In genomic region chr6:92026878-92027277, GRCh38 we compare ENCODE assay signal across 26 cellular contexts.
DNase-seq lines count a peak whose midpoint lies in the region; ATAC-seq, FAIRE-seq and TF ChIP-seq lines count a peak whose summit lies in the region.
"Had no signal": no experiment of that assay in that cellular context is flagged by ENCODE, and none has a peak within 500 bp of the region (broad histone marks: within the 10 kb centered on the region; RNA-seq: fewer than 3 reads in every experiment).

No MANE protein-coding gene starts in this region.

- peaks cover 2% of the 10 kb centered on the region for H3K9me3 Mint-ChIP-seq in neural crest cell

- WGBS in HepG2 (ENCODE audit: low lambda C conversion rate) = 10% methylated on average over 1 of the region's 1 CpG
- 64% methylated on average over 1 of the region's 1 CpG for WGBS in right lobe of liver (ENCODE audit: insufficient coverage, low coverage, low lambda C conversion rate, missing lambda C conversion rate)
- 0% methylated on average over 1 of the region's 1 CpG for WGBS in K562 (ENCODE audit: insufficient coverage, low coverage, missing lambda C conversion rate)

- H3K9me3 ChIP-seq in HepG2 (ENCODE audit: low read length) = no peaks in the 10 kb centered on the region
- no peaks in the 10 kb centered on the region for H3K9me3 ChIP-seq in right lobe of liver
- no peaks in the 10 kb centered on the region for H3K9me3 ChIP-seq in K562 (replicated peaks; ENCODE audit: control insufficient read depth, insufficient read depth, low read depth, low read length)
- H3K9me3 ChIP-seq: BE2C, BLaER1 had no signal

- H2AFZ ChIP-seq in HepG2 (ENCODE audit: low read length) (no peak overlapping the region), K562 (ENCODE audit: low read depth, low read length) (no peak overlapping the region)

- H3K79me2 ChIP-seq in HepG2 (ENCODE audit: insufficient read depth, low read length) (no peaks in the 10 kb centered on the region), K562 (ENCODE audit: control insufficient read depth, insufficient read depth, low read length) (no peaks in the 10 kb centered on the region)

- H3K4me1 ChIP-seq in HepG2 (ENCODE audit: insufficient read depth, low read length) = no peaks in the 10 kb centered on the region
- H3K4me1 ChIP-seq in right lobe of liver = no peaks in the 10 kb centered on the region
- H3K4me1 ChIP-seq in K562 (replicated peaks in 1 of 2; ENCODE audit: control insufficient read depth in 2 of 2, insufficient read depth in 2 of 2, low read length in 2 of 2) = no peaks in the 10 kb centered on the region
- H3K4me1 ChIP-seq: BLaER1 had no signal

- no peak for TF ChIP-seq CTCF in HepG2 (CRISPR knock-in tag; IDR thresholded peaks at IDR 0.05)
- no peak for TF ChIP-seq CTCF in right lobe of liver (IDR thresholded peaks at IDR 0.05)
- no peak for TF ChIP-seq CTCF in K562 (IDR thresholded peaks at IDR 0.05 in 2 of 3, conservative IDR thresholded peaks at IDR 0.05 in 1 of 3; ENCODE audit: insufficient read depth in 2 of 3, low read depth in 1 of 3, low read length in 3 of 3)
- TF ChIP-seq CTCF in neural crest cell (conservative IDR thresholded peaks at IDR 0.05) = no peak

- H3K9me1 ChIP-seq in K562 (ENCODE audit: control insufficient read depth, insufficient read depth, low read length) = no peaks in the 10 kb centered on the region

- no peak for TF ChIP-seq RAD21 in HepG2 (CRISPR knock-in tag; IDR thresholded peaks at IDR 0.05)
- TF ChIP-seq RAD21 in K562 (CRISPR knock-in tag; conservative IDR thresholded peaks at IDR 0.05 in 1 of 2, IDR thresholded peaks at IDR 0.05 in 1 of 2) = no peak

- no peak overlapping the region for H3K4me3 ChIP-seq in HepG2 (replicated peaks in 1 of 3; ENCODE audit: insufficient read depth in 1 of 3, low read depth in 2 of 3, low read length in 3 of 3)
- H3K4me3 ChIP-seq in right lobe of liver = no peak overlapping the region
- H3K4me3 ChIP-seq in K562 = no peak overlapping the region
- H3K4me3 ChIP-seq: BLaER1, GM12878 had no signal

- DNase-seq in HepG2 (ENCODE audit: low spot score) = no peak
- no peak for DNase-seq in right lobe of liver
- DNase-seq in K562 (ENCODE audit: extremely low read depth in 1 of 4, low spot score in 3 of 4) = no peak
- DNase-seq in neural crest cell (ENCODE audit: low read depth, low spot score) = no peak
- DNase-seq in activated gamma-delta T cell treated with Interleukin-2 at 50 U/mL for 16 hours = no peak
- DNase-seq: ACHN; BE2C; C1 segment of cervical spinal cord; CD4-positive, alpha-beta memory T cell; CD4-positive, CD25-positive, alpha-beta regulatory T cell; CD8-positive, alpha-beta memory T cell; COR-L47; DMS 273 treated with DMSO at 0.1 percent for 48 hours; DMS153; DMS53; DMS79; DND-41; EL; GDM1 had no signal

- BruUV-seq in HepG2 (replicated peaks; lab: Mats Ljungman, UMichigan) = no TSS peak
- no TSS peak for BruUV-seq in K562 (replicated peaks; lab: Mats Ljungman, UMichigan)

- intact Hi-C loops in HepG2 (cut with micrococcal nuclease; ENCODE audit: unreplicated experiment) (no loop called here), right lobe of liver (cut with DNase I) (no loop called here), K562 (cut with micrococcal nuclease) (no loop called here)

- POLR2A ChIA-PET in HepG2 (lab: Yijun Ruan, JAX) = no interaction called here
- POLR2A ChIA-PET in K562 (lab: Yijun Ruan, JAX) = no interaction called here

- H3K27me3 ChIP-seq in HepG2 (ENCODE audit: control insufficient read depth in 1 of 2, insufficient read depth in 2 of 2, low read length in 2 of 2) = no peaks in the 10 kb centered on the region; a peak in 1 of 5 replicates
- no peaks in the 10 kb centered on the region for H3K27me3 ChIP-seq in right lobe of liver
- no peaks in the 10 kb centered on the region for H3K27me3 ChIP-seq in K562 (ENCODE audit: control insufficient read depth in 2 of 2, insufficient read depth in 2 of 2, low read length in 2 of 2)
- H3K27me3 ChIP-seq: BE2C, BLaER1 had no signal

- TF ChIP-seq POLR2A in HepG2 (IDR thresholded peaks at IDR 0.05; ENCODE audit: insufficient read depth in 1 of 2, low read depth in 2 of 2, low read length in 2 of 2) (no peak), right lobe of liver (IDR thresholded peaks at IDR 0.05) (no peak), K562 (conservative IDR thresholded peaks at IDR 0.05) (no peak)

- TF ChIP-seq EP300 in HepG2 (IDR thresholded peaks at IDR 0.05; ENCODE audit: low read depth in 2 of 2, low read length in 2 of 2) = no peak
- TF ChIP-seq EP300 in HepG2 (CRISPR knock-in tag; IDR thresholded peaks at IDR 0.05; ENCODE audit: borderline replicate concordance) = no peak
- no peak for TF ChIP-seq EP300 in K562 (IDR thresholded peaks at IDR 0.05; ENCODE audit: low read length)

- no peaks in the 10 kb centered on the region for H4K20me1 ChIP-seq in HepG2 (ENCODE audit: insufficient read depth, low read length)
- no peaks in the 10 kb centered on the region for H4K20me1 ChIP-seq in K562 (replicated peaks; ENCODE audit: control insufficient read depth, insufficient read depth, low read length)
- H4K20me1 ChIP-seq: BLaER1 had no signal

- peak overlapping the region; percentile 15 for H3K27ac Mint-ChIP-seq in neural crest cell (ENCODE audit: unreplicated experiment)
- H3K27ac Mint-ChIP-seq: CD14-positive monocyte; CD4-positive, alpha-beta memory T cell; CD4-positive, CD25-positive, alpha-beta regulatory T cell; CD8-positive, alpha-beta memory T cell had no signal

- no peak for ATAC-seq in HepG2
- ATAC-seq in right lobe of liver = no peak
- ATAC-seq in K562 = no peak
- no peak for ATAC-seq in HG03108 (IDR thresholded peaks at IDR 0.05; ENCODE audit: unreplicated experiment)
- ATAC-seq: GM12878 had no signal

- H3K27ac ChIP-seq in HepG2 (ENCODE audit: extremely low read length, insufficient read depth, low read length) (no peak overlapping the region), right lobe of liver (no peak overlapping the region), K562 (ENCODE audit: extremely low read depth, low read depth, low read length) (no peak overlapping the region)
- H3K27ac ChIP-seq: 22Rv1, BLaER1 had no signal

- no peaks in the 10 kb centered on the region for H3K36me3 Mint-ChIP-seq in neural crest cell (ENCODE audit: low read depth)
- H3K36me3 Mint-ChIP-seq: CD14-positive monocyte; CD4-positive, alpha-beta memory T cell; CD4-positive, CD25-positive, alpha-beta regulatory T cell; CD8-positive, alpha-beta memory T cell had no signal

- H3K4me1 Mint-ChIP-seq in neural crest cell = no peaks in the 10 kb centered on the region
- H3K4me1 Mint-ChIP-seq: CD14-positive monocyte; CD4-positive, alpha-beta memory T cell; CD4-positive, CD25-positive, alpha-beta regulatory T cell; CD8-positive, alpha-beta memory T cell had no signal

- no peaks in the 10 kb centered on the region for H3K27me3 Mint-ChIP-seq in neural crest cell (ENCODE audit: low read depth)
- H3K27me3 Mint-ChIP-seq: CD4-positive, alpha-beta memory T cell; CD4-positive, CD25-positive, alpha-beta regulatory T cell; CD8-positive, alpha-beta memory T cell had no signal

- H3K36me3 ChIP-seq in HepG2 (replicated peaks in 1 of 2; ENCODE audit: control insufficient read depth in 1 of 2, insufficient read depth in 2 of 2, low read length in 2 of 2) (no peaks in the 10 kb centered on the region), right lobe of liver (no peaks in the 10 kb centered on the region), K562 (ENCODE audit: control insufficient read depth, insufficient read depth, low read length) (no peaks in the 10 kb centered on the region)
- H3K36me3 ChIP-seq: BE2C, BLaER1 had no signal

- in situ Hi-C loops in HepG2 (cut with HindIII; ENCODE audit: extremely low pct_ligation_motif_present, low pct_unique_long_range_greater_than_20kb) (no loop called here), K562 (cut with MboI) (no loop called here)

- no peak overlapping the region for H3K4me3 Mint-ChIP-seq in neural crest cell
- H3K4me3 Mint-ChIP-seq: CD14-positive monocyte; CD4-positive, alpha-beta memory T cell; CD4-positive, CD25-positive, alpha-beta regulatory T cell; CD8-positive, alpha-beta memory T cell had no signal

- CTCF ChIA-PET in HepG2 (lab: Yijun Ruan, JAX; ENCODE audit: low intra/inter-chr PET ratio, low total read pairs) (no interaction called here), K562 (lab: Yijun Ruan, JAX; ENCODE audit: low intra/inter-chr PET ratio) (no interaction called here)

- FAIRE-seq in HepG2 (lab: Jason Lieb, UNC) = no peak
- FAIRE-seq in K562 (lab: Jason Lieb, UNC) = no peak
- FAIRE-seq: GM12878, GM12892, GM19239 had no signal

- no peak overlapping the region for H3K9ac ChIP-seq in HepG2 (ENCODE audit: insufficient read depth, low read depth, low read length)
- no peak overlapping the region for H3K9ac ChIP-seq in K562 (ENCODE audit: insufficient read depth in 1 of 2, low read depth in 2 of 2, low read length in 2 of 2)
- H3K9ac ChIP-seq: BLaER1 had no signal

- no peak overlapping the region for H3K4me2 ChIP-seq in HepG2 (ENCODE audit: low read depth, low read length)
- H3K4me2 ChIP-seq in K562 (ENCODE audit: insufficient read depth, low read length) = no peak overlapping the region
- H3K4me2 ChIP-seq: BLaER1 had no signal

TF ChIP-seq in HepG2, 621 proteins besides CTCF, POLR2A, EP300 and RAD21:
- TF ChIP-seq MAFF (IDR thresholded peaks at IDR 0.05; ENCODE audit: low read depth, low read length) (peak; percentile 58), GFI1 (CRISPR knock-in tag; IDR thresholded peaks at IDR 0.05; ENCODE audit: borderline replicate concordance) (no peak), MAFK (conservative IDR thresholded peaks at IDR 0.05 in 1 of 2, IDR thresholded peaks at IDR 0.05 in 1 of 2; ENCODE audit: low read length in 2 of 2) (peak; percentile 72 to 80)
TF ChIP-seq in HepG2: peak in this region for 2.

TF ChIP-seq in K562, 482 proteins besides CTCF, POLR2A, EP300 and RAD21 (continues in another document):
- TF ChIP-seq ZNF316 (IDR thresholded peaks at IDR 0.05) = peak; percentile 34; the same call in 1 of the 2 replicates

Comparison
In these comparisons a context has a peak if more than half of its experiments do, and no peak if none do; other contexts are left out.
1. Of the 241 proteins assayed by ChIP-seq in both HepG2 and K562: peak only in HepG2: MAFF and MAFK; only in K562: none; in both: none; in neither: 239.